Comparison of ENCODE assay signal across 11 cellular contexts in the genomic region with DNA sequence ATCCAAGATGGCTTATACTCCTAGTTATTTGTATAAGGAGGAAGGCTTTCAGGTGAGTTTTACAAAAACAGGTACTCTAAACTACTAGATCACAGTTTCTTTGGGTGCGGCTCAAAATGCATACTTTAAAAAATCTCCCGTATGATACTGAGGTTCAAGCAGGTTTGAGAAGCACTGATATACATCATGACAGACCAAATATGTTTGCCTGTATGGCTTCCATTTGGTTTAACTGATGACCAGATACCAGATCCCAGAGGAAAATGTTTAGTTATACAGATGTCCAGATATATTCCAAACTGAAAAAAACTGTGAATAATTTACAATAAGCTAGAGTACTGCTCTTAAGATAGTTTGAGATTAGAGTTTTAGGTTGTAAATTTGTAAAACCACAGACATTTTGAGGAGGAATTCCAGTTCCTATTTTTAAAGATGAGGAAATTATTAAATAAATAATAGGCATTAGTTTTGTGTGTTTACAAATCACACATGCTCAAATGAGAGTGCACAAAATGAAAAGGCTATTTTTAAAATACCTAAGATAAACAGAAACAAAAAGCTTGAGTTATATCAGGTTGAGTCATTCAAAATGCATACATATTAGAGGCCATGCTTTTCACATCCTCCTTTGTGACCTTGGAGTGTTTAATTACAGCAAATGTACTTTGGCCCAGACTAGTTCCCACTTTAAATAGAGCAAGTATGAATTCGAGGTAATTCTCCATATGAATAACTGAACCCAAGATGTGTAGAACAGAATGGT.
DNase-seq lines count a peak whose midpoint lies in the region; ATAC-seq, FAIRE-seq and TF ChIP-seq lines count a peak whose summit lies in the region.
"Had no signal": no experiment of that assay in that cellular context is flagged by ENCODE, and none has a peak within 500 bp of the region (broad histone marks: within the 10 kb centered on the region; RNA-seq: fewer than 3 reads in every experiment).

No MANE protein-coding gene starts in this region.

- H3K36me3 Mint-ChIP-seq in activated naive CD4-positive, alpha-beta T cell treated with anti-CD3 and anti-CD28 coated beads, Interleukin-2, amount 50 U/mL, for 72 hours: peaks cover 0 to 5% of the 10 kb centered on the region in 2 donors

- no peak overlapping the region for H3K27ac Mint-ChIP-seq in activated naive CD4-positive, alpha-beta T cell treated with anti-CD3 and anti-CD28 coated beads, Interleukin-2, amount 50 U/mL, for 72 hours

- peaks cover 0 to 7% (median 0%) of the 10 kb centered on the region in 12 donors for H3K9me3 ChIP-seq in heart left ventricle
- H3K9me3 ChIP-seq in testis: no peaks in the 10 kb centered on the region

- TF ChIP-seq POLR2A in heart left ventricle (IDR thresholded peaks at IDR 0.05): no peak
- no peak for TF ChIP-seq POLR2A in testis (IDR thresholded peaks at IDR 0.05)

- intact Hi-C loops in heart left ventricle (cut with DNase I): no loop called here
- intact Hi-C loops in testis (cut with DNase I; ENCODE audit: low total_unique reads): no loop called here

- DNase-seq in A172 (ENCODE audit: low spot score) (peak; percentile 48), RCC 7860 (ENCODE audit: low spot score) (no peak), heart left ventricle (no peak), NCI-H2171 treated with DMSO at 0.1 percent for 48 hours (lab: John Stamatoyannopoulos, UW) (no peak), mucosa of gallbladder (ENCODE audit: low spot score) (no peak), testis (no peak)
- DNase-seq in activated naive CD4-positive, alpha-beta T cell treated with anti-CD3 and anti-CD28 coated beads, Interleukin-2, amount 50 U/mL, for 72 hours (ENCODE audit: low spot score in 2 of 2): no peak
- DNase-seq: activated CD4-positive, alpha-beta T cell treated with anti-CD3 and anti-CD28 coated beads for 4 hours had no signal

- peak; percentile 58 for FAIRE-seq in RCC 7860 (lab: Jason Lieb, UNC)
- FAIRE-seq: GM18507, K562 had no signal

- H3K4me1 ChIP-seq in heart left ventricle (peaks cover 0 to 17% (median 5%) of the 10 kb centered on the region in 12 donors), testis (peaks cover 14% of the 10 kb centered on the region)

- no peak overlapping the region for H3K4me3 ChIP-seq in heart left ventricle
- H3K4me3 ChIP-seq in testis: no peak overlapping the region
- H3K4me3 ChIP-seq: K562 had no signal

- H3K27me3 ChIP-seq in heart left ventricle (no peaks in the 10 kb centered on the region), testis (no peaks in the 10 kb centered on the region)

- H3K9me3 Mint-ChIP-seq in activated naive CD4-positive, alpha-beta T cell treated with anti-CD3 and anti-CD28 coated beads, Interleukin-2, amount 50 U/mL, for 72 hours: peaks cover 16 to 20% of the 10 kb centered on the region in 2 donors

- H3K36me3 ChIP-seq in heart left ventricle (no peaks in the 10 kb centered on the region), testis (ENCODE audit: low read depth, missing control alignments) (no peaks in the 10 kb centered on the region)

- TF ChIP-seq CTCF in heart left ventricle (IDR thresholded peaks at IDR 0.05) (no peak), testis (IDR thresholded peaks at IDR 0.05) (no peak)

- ATAC-seq in GM19463 (IDR thresholded peaks at IDR 0.05; ENCODE audit: unreplicated experiment) (peak; percentile 77), heart left ventricle (peak in 2 of 4 donors; percentile 50 to 68)
- no peak for ATAC-seq in activated naive CD4-positive, alpha-beta T cell treated with anti-CD3 and anti-CD28 coated beads, Interleukin-2, amount 50 U/mL, for 72 hours
- ATAC-seq: K562 had no signal

- WGBS in heart left ventricle, 4 donors: 59 to 65% (median 63%) methylated on average over 3 of the region's 3 CpGs
- WGBS in testis, 2 donors: 63 to 77% methylated on average over 3 of the region's 3 CpGs

- H3K27ac ChIP-seq in heart left ventricle (peak overlapping the region in 11 of 12 donors; percentile 11 to 83 (median 45)), testis (no peak overlapping the region)

Comparison
In these comparisons a context has a peak if more than half of its experiments do, and no peak if none do; other contexts are left out.
1. H3K27ac ChIP-seq: peak in heart left ventricle (11 of 12); none in testis (0 of 2).